Comparison of ENCODE assay signal across 11 cellular contexts in genomic region chr1:164774413-164774812, GRCh38.
DNase-seq lines count a peak whose midpoint lies in the region; ATAC-seq and TF ChIP-seq lines count a peak whose summit lies in the region.
"Had no signal": no experiment of that assay in that cellular context is flagged by ENCODE, and none has a peak within 500 bp of the region (broad histone marks: within the 10 kb centered on the region; RNA-seq: fewer than 3 reads in every experiment).

No MANE protein-coding gene starts in this region.

- no peak overlapping the region for H2AFZ ChIP-seq in Loucy (ENCODE audit: low read length)

- H3K27ac Mint-ChIP-seq in progenitor cell of endocrine pancreas = peak overlapping the region; percentile 97
- H3K27ac Mint-ChIP-seq: activated T-helper 1 cell treated with anti-CD3 and anti-CD28 coated beads, Interleukin-12 subunit alpha, Interleukin-12 subunit beta, Interleukin-2, Interleukin-4 antibody, amounts not matched to agents 30 ng/mL and 10 ng/mL and 1 ng/mL, durations not matched to agents 14 hours and 24 hours and 36 hours had no signal

- no peaks in the 10 kb centered on the region for H3K4me1 ChIP-seq in Loucy (ENCODE audit: insufficient read depth, low read length, poor library complexity, severe bottlenecking)

- no peaks in the 10 kb centered on the region for H3K36me3 ChIP-seq in Loucy (ENCODE audit: insufficient read depth, low read length)

- peak; percentile 59 for DNase-seq in D341Med (ENCODE audit: low spot score)
- no peak for DNase-seq in epithelial cell of proximal tubule (ENCODE audit: low read depth)
- no peak for DNase-seq in progenitor cell of endocrine pancreas (ENCODE audit: low spot score, unreplicated experiment)
- no peak for DNase-seq in head of caudate nucleus
- no peak for DNase-seq in HT-29 (ENCODE audit: low spot score)
- DNase-seq: NCI-H226 had no signal

- H4K20me1 ChIP-seq in Loucy (ENCODE audit: insufficient read depth, low read length, poor library complexity, severe bottlenecking) = no peaks in the 10 kb centered on the region

- ATAC-seq in HG02840 (IDR thresholded peaks at IDR 0.05; ENCODE audit: low FRiP score, unreplicated experiment) (no peak), GM19467 (IDR thresholded peaks at IDR 0.05; ENCODE audit: unreplicated experiment) (no peak)

- no peaks in the 10 kb centered on the region for H3K27me3 ChIP-seq in Loucy (ENCODE audit: insufficient read depth, low read length, poor library complexity, severe bottlenecking)

- TF ChIP-seq CTCF in Loucy (conservative IDR thresholded peaks at IDR 0.05; ENCODE audit: low read length) = peak; percentile 34
- TF ChIP-seq CTCF in epithelial cell of proximal tubule (conservative IDR thresholded peaks at IDR 0.05; ENCODE audit: low read depth, low read length) = peak; percentile 28
- TF ChIP-seq CTCF in progenitor cell of endocrine pancreas (IDR thresholded peaks at IDR 0.05; ENCODE audit: unreplicated experiment) = peak; percentile 4

- no peaks in the 10 kb centered on the region for H3K9me2 ChIP-seq in Loucy (replicated peaks; ENCODE audit: low read depth, low read length)

- H3F3A ChIP-seq in Loucy (ENCODE audit: low read depth) = no peaks in the 10 kb centered on the region

- 0 out of 2 replicates have a peak, but pooled peaks cover 2% of the 10 kb centered on the region for H3K9me3 ChIP-seq in Loucy (ENCODE audit: insufficient read depth, low read depth, low read length)

- H3K4me3 ChIP-seq in Loucy (ENCODE audit: low read length, poor library complexity, severe bottlenecking) (no peak overlapping the region), epithelial cell of proximal tubule (ENCODE audit: low read depth, low read length) (no peak overlapping the region)
- H3K4me3 ChIP-seq: SK-N-MC had no signal

- H3K9ac ChIP-seq in Loucy (ENCODE audit: low read depth, low read length, poor library complexity, severe bottlenecking) = no peak overlapping the region

- peaks cover 81% of the 10 kb centered on the region for H3K4me1 Mint-ChIP-seq in progenitor cell of endocrine pancreas (ENCODE audit: low read depth)

- peak overlapping the region; percentile 32 for H3K4me3 Mint-ChIP-seq in progenitor cell of endocrine pancreas (ENCODE audit: low read depth)
- H3K4me3 Mint-ChIP-seq: activated T-helper 1 cell treated with anti-CD3 and anti-CD28 coated beads, Interleukin-12 subunit alpha, Interleukin-12 subunit beta, Interleukin-2, Interleukin-4 antibody, amounts not matched to agents 30 ng/mL and 10 ng/mL and 1 ng/mL, durations not matched to agents 14 hours and 24 hours and 36 hours had no signal

- intact Hi-C loops in head of caudate nucleus (cut with DNase I) = no loop called here

- no peaks in the 10 kb centered on the region for H3K27me3 Mint-ChIP-seq in progenitor cell of endocrine pancreas

- H3K36me3 Mint-ChIP-seq in progenitor cell of endocrine pancreas (ENCODE audit: insufficient read depth) = peaks cover 4% of the 10 kb centered on the region

- no peaks in the 10 kb centered on the region for H3K9me3 Mint-ChIP-seq in progenitor cell of endocrine pancreas (ENCODE audit: low read depth)
- H3K9me3 Mint-ChIP-seq: activated T-helper 1 cell treated with anti-CD3 and anti-CD28 coated beads, Interleukin-12 subunit alpha, Interleukin-12 subunit beta, Interleukin-2, Interleukin-4 antibody, amounts not matched to agents 30 ng/mL and 10 ng/mL and 1 ng/mL, durations not matched to agents 14 hours and 24 hours and 36 hours had no signal

- H3K4me2 ChIP-seq in Loucy (ENCODE audit: low read depth, low read length, poor library complexity, severe bottlenecking) = no peak overlapping the region

- H3K79me2 ChIP-seq in Loucy (ENCODE audit: insufficient read depth, low read length) = no peaks in the 10 kb centered on the region
